ENCODE assay signal across 15 cellular contexts in genomic region chr11:20042025-20042639, GRCh38.
DNase-seq lines count a peak whose midpoint lies in the region; ATAC-seq and TF ChIP-seq lines count a peak whose summit lies in the region.
"Had no signal": no experiment of that assay in that cellular context is flagged by ENCODE, and none has a peak within 500 bp of the region (broad histone marks: within the 10 kb centered on the region; RNA-seq: fewer than 3 reads in every experiment).

No MANE protein-coding gene starts in this region.

- no peaks in the 10 kb centered on the region for H3K27me3 Mint-ChIP-seq in mesothelial cell of epicardium (ENCODE audit: low read depth)
- H3K27me3 Mint-ChIP-seq in CD4-positive, alpha-beta memory T cell, result no peaks in the 10 kb centered on the region

- no peak overlapping the region for H3K4me3 ChIP-seq in Panc1 (ENCODE audit: low read depth in 2 of 2, low read length in 2 of 2)
- H3K4me3 ChIP-seq in CD4-positive, alpha-beta memory T cell (ENCODE audit: low read length in 2 of 2), result no peak overlapping the region
- H3K4me3 ChIP-seq: esophagus squamous epithelium, Peyer's patch had no signal

- peak; percentile 58; the same call in 1 of the 2 replicates for ATAC-seq in Panc1
- ATAC-seq in HG03280 (IDR thresholded peaks at IDR 0.05; ENCODE audit: unreplicated experiment), result no peak
- ATAC-seq: activated CD8-positive, alpha-beta T cell treated with anti-CD3 and anti-CD28 coated beads, Interleukin-2, amount 10 ng/mL, durations not matched to agents 7 days and 5 days had no signal

- no TSS peak for BruUV-seq in Panc1 (replicated peaks; lab: Mats Ljungman, UMichigan)

- H3K4me3 Mint-ChIP-seq in mesothelial cell of epicardium, result no peak overlapping the region
- H3K4me3 Mint-ChIP-seq in CD4-positive, alpha-beta memory T cell, result no peak overlapping the region
- H3K4me3 Mint-ChIP-seq: activated CD8-positive, alpha-beta T cell treated with anti-CD3 and anti-CD28 coated beads, Interleukin-2, amount 10 ng/mL, durations not matched to agents 7 days and 5 days; activated T-helper 1 cell treated with anti-CD3 and anti-CD28 coated beads, Interleukin-12 subunit alpha, Interleukin-12 subunit beta, Interleukin-2, Interleukin-4 antibody, amounts not matched to agents 30 ng/mL and 10 ng/mL and 1 ng/mL, durations not matched to agents 14 hours and 24 hours and 36 hours had no signal

- POLR2A ChIA-PET in Panc1 (lab: Charles Lee), result no interaction called here
- POLR2A ChIA-PET in CD4-positive, alpha-beta memory T cell (lab: Charles Lee; ENCODE audit: partially characterized antibody), result no interaction called here

- DNase-seq in EH (ENCODE audit: low read depth) (peak; percentile 46), Panc1 (ENCODE audit: low read depth, low spot score) (no peak), dermis blood vessel endothelial cell (peak; percentile 50), mesothelial cell of epicardium (ENCODE audit: low spot score in 2 of 2, unreplicated experiment in 2 of 2) (no peak), iPS-NIHi7 (ENCODE audit: extremely low spot score) (no peak), AG08395 (ENCODE audit: low spot score) (no peak)
- DNase-seq in CD4-positive, alpha-beta memory T cell, result no peak
- DNase-seq: activated CD8-positive, alpha-beta T cell treated with anti-CD3 and anti-CD28 coated beads, Interleukin-2, amount 10 ng/mL, durations not matched to agents 7 days and 5 days; DMS53; esophagus squamous epithelium; head of caudate nucleus; NCI-H2107; Peyer's patch had no signal

- H3K9me3 Mint-ChIP-seq in mesothelial cell of epicardium, result no peaks in the 10 kb centered on the region
- peaks cover 0 to 3% (median 0%) of the 10 kb centered on the region in 8 donors for H3K9me3 Mint-ChIP-seq in CD4-positive, alpha-beta memory T cell
- H3K9me3 Mint-ChIP-seq: activated T-helper 1 cell treated with anti-CD3 and anti-CD28 coated beads, Interleukin-12 subunit alpha, Interleukin-12 subunit beta, Interleukin-2, Interleukin-4 antibody, amounts not matched to agents 30 ng/mL and 10 ng/mL and 1 ng/mL, durations not matched to agents 14 hours and 24 hours and 36 hours had no signal

- 0 out of 2 replicates have a peak overlapping the region, but pooled peaks have one; percentile 7 for H3K27ac ChIP-seq in Panc1 (ENCODE audit: low read length)
- no peak overlapping the region for H3K27ac ChIP-seq in CD4-positive, alpha-beta memory T cell (ENCODE audit: low read depth, low read length)
- H3K27ac ChIP-seq: esophagus squamous epithelium, Peyer's patch had no signal

- CTCF ChIA-PET in Panc1 (lab: Charles Lee), result no interaction called here
- CTCF ChIA-PET in CD4-positive, alpha-beta memory T cell (lab: Charles Lee; ENCODE audit: partially characterized antibody), result no interaction called here

- intact Hi-C loops in Panc1 (cut with micrococcal nuclease; ENCODE audit: unreplicated experiment), result no loop called here
- intact Hi-C loops in CD4-positive, alpha-beta memory T cell (cut with micrococcal nuclease), result no loop called here

- H3K9me3 ChIP-seq in Panc1 (ENCODE audit: control insufficient read depth, insufficient read depth, low read depth, low read length), result no peaks in the 10 kb centered on the region
- no peaks in the 10 kb centered on the region for H3K9me3 ChIP-seq in CD4-positive, alpha-beta memory T cell (ENCODE audit: control insufficient read depth in 1 of 2, low read length in 2 of 2)
- H3K9me3 ChIP-seq: esophagus squamous epithelium, Peyer's patch had no signal

- H3K4me1 ChIP-seq in Panc1 (ENCODE audit: control insufficient read depth, insufficient read depth, low read length), result peaks cover 6% of the 10 kb centered on the region; the same call in 1 of the 2 replicates
- no peaks in the 10 kb centered on the region for H3K4me1 ChIP-seq in CD4-positive, alpha-beta memory T cell (ENCODE audit: insufficient read depth, low read length)
- H3K4me1 ChIP-seq: Peyer's patch had no signal

- no peaks in the 10 kb centered on the region for H3K36me3 ChIP-seq in Panc1 (ENCODE audit: control insufficient read depth, insufficient read depth, low read length)
- H3K36me3 ChIP-seq in CD4-positive, alpha-beta memory T cell (ENCODE audit: insufficient read depth, low read length), result no peaks in the 10 kb centered on the region

- peaks cover 42% of the 10 kb centered on the region for H3K4me1 Mint-ChIP-seq in mesothelial cell of epicardium
- no peaks in the 10 kb centered on the region for H3K4me1 Mint-ChIP-seq in CD4-positive, alpha-beta memory T cell

- H3K27me3 ChIP-seq in Panc1 (ENCODE audit: control insufficient read depth, insufficient read depth, low read length), result no peaks in the 10 kb centered on the region
- no peaks in the 10 kb centered on the region for H3K27me3 ChIP-seq in CD4-positive, alpha-beta memory T cell (ENCODE audit: insufficient read depth, low read length)
- H3K27me3 ChIP-seq: esophagus squamous epithelium, Peyer's patch had no signal

- TF ChIP-seq CTCF in Panc1 (IDR thresholded peaks at IDR 0.05) (no peak), mesothelial cell of epicardium (IDR thresholded peaks at IDR 0.05; ENCODE audit: unreplicated experiment) (no peak)

- peaks cover 18% of the 10 kb centered on the region for H3K36me3 Mint-ChIP-seq in mesothelial cell of epicardium
- H3K36me3 Mint-ChIP-seq in CD4-positive, alpha-beta memory T cell, result no peaks in the 10 kb centered on the region

- H3K27ac Mint-ChIP-seq in mesothelial cell of epicardium, result peak overlapping the region; percentile 67
- H3K27ac Mint-ChIP-seq in CD4-positive, alpha-beta memory T cell, result no peak overlapping the region
- H3K27ac Mint-ChIP-seq: activated CD8-positive, alpha-beta T cell treated with anti-CD3 and anti-CD28 coated beads, Interleukin-2, amount 10 ng/mL, durations not matched to agents 7 days and 5 days; activated T-helper 1 cell treated with anti-CD3 and anti-CD28 coated beads, Interleukin-12 subunit alpha, Interleukin-12 subunit beta, Interleukin-2, Interleukin-4 antibody, amounts not matched to agents 30 ng/mL and 10 ng/mL and 1 ng/mL, durations not matched to agents 14 hours and 24 hours and 36 hours had no signal

- in situ Hi-C loops in Panc1 (cut with HindIII; ENCODE audit: low pct_unique_long_range_greater_than_20kb, low sequenced_read_pairs), result no loop called here

Comparison
In these comparisons a context has a peak if more than half of its experiments do, and no peak if none do; other contexts are left out.
1. DNase-seq: peak in EH (single experiment) and dermis blood vessel endothelial cell (single experiment); none in Panc1 (single experiment), mesothelial cell of epicardium (0 of 2), CD4-positive, alpha-beta memory T cell (0 of 5), iPS-NIHi7 (single experiment) and AG08395 (single experiment).